Comparison of ENCODE assay signal across 8 cellular contexts in genomic region chr4:55545681-55546632, GRCh38. TPM values are rescaled to one million over a fixed set of nuclear protein-coding genes. Genes with fewer than 3 reads are reported as not detected.
DNase-seq lines count a peak whose midpoint lies in the region; ATAC-seq lines count a peak whose summit lies in the region.

No MANE protein-coding gene starts in this region.

- peak overlapping the region; percentile 87 for H3K27ac ChIP-seq in muscle layer of duodenum (ENCODE audit: low read length)

- H3K27me3 ChIP-seq in muscle layer of duodenum (ENCODE audit: low read depth, low read length): no peaks in the 10 kb centered on the region

- peak; percentile 42 for ATAC-seq in GM21447 (IDR thresholded peaks at IDR 0.05; ENCODE audit: unreplicated experiment)
- ATAC-seq in activated T-cell treated with anti-CD3 and anti-CD28 coated beads, Interleukin-2, amount 50 U/mL, for 4 hours: peak; percentile 51 to 52
- peak; percentile 60 for ATAC-seq in esophagus mucosa

- no peaks in the 10 kb centered on the region for H3K9me3 Mint-ChIP-seq in activated T-cell treated with anti-CD3 and anti-CD28 coated beads, Interleukin-2, amount 50 U/mL, for 4 hours

- no peaks in the 10 kb centered on the region for H3K36me3 ChIP-seq in muscle layer of duodenum (ENCODE audit: control insufficient read depth in 1 of 2, insufficient read depth in 2 of 2, low read length in 2 of 2)

- H3K27me3 Mint-ChIP-seq in activated T-cell treated with anti-CD3 and anti-CD28 coated beads, Interleukin-2, amount 50 U/mL, for 4 hours (ENCODE audit: low read depth): no peaks in the 10 kb centered on the region

- H3K36me3 Mint-ChIP-seq in activated T-cell treated with anti-CD3 and anti-CD28 coated beads, Interleukin-2, amount 50 U/mL, for 4 hours (ENCODE audit: insufficient read depth): no peaks in the 10 kb centered on the region

- DNase-seq in D341Med (ENCODE audit: low spot score): peak; percentile 82
- peak; percentile 28 for DNase-seq in HuH-7.5 (ENCODE audit: low spot score)
- peak; percentile 86 for DNase-seq in OCI-M1 (lab: John Stamatoyannopoulos, UW)
- DNase-seq in activated T-cell treated with anti-CD3 and anti-CD28 coated beads, Interleukin-2, amount 50 U/mL, for 4 hours: peak; percentile 45
- peak; percentile 26 to 53 for DNase-seq in stimulated activated CD8-positive, alpha-beta memory T cell treated with anti-CD3 and anti-CD28 coated beads, Interleukin-7, amount 100 ng/mL, for 4 hours (ENCODE audit: low read depth in 2 of 2)

- no peaks in the 10 kb centered on the region for H3K9me3 ChIP-seq in muscle layer of duodenum (ENCODE audit: control insufficient read depth in 1 of 2, low read length in 2 of 2)

- peak overlapping the region; percentile 92 for H3K4me3 Mint-ChIP-seq in activated T-cell treated with anti-CD3 and anti-CD28 coated beads, Interleukin-2, amount 50 U/mL, for 4 hours

- peaks cover 56% of the 10 kb centered on the region for H3K4me1 Mint-ChIP-seq in activated T-cell treated with anti-CD3 and anti-CD28 coated beads, Interleukin-2, amount 50 U/mL, for 4 hours (ENCODE audit: low read depth)

- peaks cover 0 to 13% of the 10 kb centered on the region in 2 donors for H3K4me1 ChIP-seq in muscle layer of duodenum (ENCODE audit: control insufficient read depth in 1 of 2, insufficient read depth in 2 of 2, low read length in 2 of 2)

- H3K4me3 ChIP-seq in muscle layer of duodenum (ENCODE audit: low read depth in 1 of 2, low read length in 2 of 2): peak overlapping the region; percentile 67 to 93

RNA-seq across cellular contexts. Expression of gene CLOCK, which starts 0.8 kb away (rescaled TPM):
- 10 to 100 TPM; 10.9 to 14.0 (median 12.4) TPM for total RNA-seq in activated T-cell treated with anti-CD3 and anti-CD28 coated beads, Interleukin-2, amount 50 U/mL, for 4 hours
- total RNA-seq in esophagus mucosa: 32.9 TPM

RNA-seq across cellular contexts. Expression of gene PDCL2, which starts 46.1 kb away (rescaled TPM):
- total RNA-seq in activated T-cell treated with anti-CD3 and anti-CD28 coated beads, Interleukin-2, amount 50 U/mL, for 4 hours: not detected
- 0.28 TPM for total RNA-seq in esophagus mucosa

Comparison
In these comparisons a context has a peak if more than half of its experiments do, and no peak if none do; other contexts are left out.
1. Peak in every context shown above with its lines: DNase-seq, ATAC-seq, H3K4me3 ChIP-seq and H3K27ac ChIP-seq.
2. DNase-seq: peak in every context shown above with its lines; median percentile 86 in OCI-M1; 82 in D341Med; 45 in activated T-cell treated with anti-CD3 and anti-CD28 coated beads, Interleukin-2, amount 50 U/mL, for 4 hours; 40 in stimulated activated CD8-positive, alpha-beta memory T cell treated with anti-CD3 and anti-CD28 coated beads, Interleukin-7, amount 100 ng/mL, for 4 hours; 28 in HuH-7.5.